In genomic region chr15:65028921-65029735, GRCh38 we compare ENCODE assay signal across 7 cellular contexts. TPM values are rescaled to one million over a fixed set of nuclear protein-coding genes. Genes with fewer than 3 reads are reported as not detected.
DNase-seq lines count a peak whose midpoint lies in the region; ATAC-seq, FAIRE-seq and TF ChIP-seq lines count a peak whose summit lies in the region.

TSS of gene MTFMT (minus strand) at chr15:65029639. CDS start at chr15:65029613, 26 bp downstream.

- H3K36me3 ChIP-seq in WERI-Rb-1 (peaks cover 8% of the 10 kb centered on the region; the same call in 1 of the 2 replicates), mammary epithelial cell (ENCODE audit: insufficient read depth, low read length) (peaks cover 6% of the 10 kb centered on the region), small intestine (ENCODE audit: control insufficient read depth in 2 of 2, insufficient read depth in 2 of 2, low read length in 2 of 2) (peaks cover 4 to 11% of the 10 kb centered on the region in 2 donors)

- H3K4me2 ChIP-seq in mammary epithelial cell (ENCODE audit: insufficient read depth, low read depth, low read length): peak within 1 kb of the TSS; percentile 79

- peak within 1 kb of the TSS; percentile 66 for H3K9ac ChIP-seq in mammary epithelial cell (ENCODE audit: insufficient read depth, low read length)

- ATAC-seq in HG02798 (IDR thresholded peaks at IDR 0.05; ENCODE audit: poor library complexity, unreplicated experiment): peak; percentile 87

- H3K4me3 ChIP-seq in WERI-Rb-1 (ENCODE audit: low read depth, low read length) (peak within 1 kb of the TSS; percentile 82), mammary epithelial cell (replicated peaks in 1 of 3; ENCODE audit: insufficient read depth in 1 of 3, low read depth in 2 of 3, low read length in 3 of 3) (peak within 1 kb of the TSS; percentile 66 to 89 (median 87)), small intestine (ENCODE audit: low read depth in 1 of 2, low read length in 2 of 2) (peak within 1 kb of the TSS; percentile 93 to 96)

- peak within 1 kb of the TSS; percentile 96 for H2AFZ ChIP-seq in mammary epithelial cell (ENCODE audit: low read depth, low read length)

- FAIRE-seq in small intestine (lab: Jason Lieb, UNC): no peak

- peaks cover 21% of the 10 kb centered on the region for H3K79me2 ChIP-seq in mammary epithelial cell (ENCODE audit: insufficient read depth, low read length)

- H3K27ac ChIP-seq in WERI-Rb-1 (peak within 1 kb of the TSS; percentile 64), mammary epithelial cell (ENCODE audit: insufficient read depth, low read depth, low read length) (peak within 1 kb of the TSS; percentile 54), small intestine (ENCODE audit: low read depth in 1 of 2, low read length in 1 of 2) (peak within 1 kb of the TSS; percentile 37 to 88)

- dilution Hi-C loops in mammary epithelial cell (cut with HindIII; ENCODE audit: low sequenced_read_pairs): no loop called here

- in situ Hi-C loops in GM13977 (cut with MboI; ENCODE audit: low pct_unique_long_range_greater_than_20kb, low sequenced_read_pairs, unreplicated experiment): no loop called here
- in situ Hi-C loops in mammary epithelial cell (cut with MboI; ENCODE audit: low sequenced_read_pairs in 2 of 2): loop anchor here (25.0 kb wide), 1 partner anchor 258 kb away; the partner anchor contains the start of genes PARP16 (in 2 of the 2) and RNU5A-1 (in 2 of the 2)

- no peaks in the 10 kb centered on the region for H3K9me3 ChIP-seq in WERI-Rb-1 (ENCODE audit: severe bottlenecking)
- H3K9me3 ChIP-seq in mammary epithelial cell (replicated peaks; ENCODE audit: insufficient read depth, low read length): no peaks in the 10 kb centered on the region
- H3K9me3 ChIP-seq in small intestine (ENCODE audit: control insufficient read depth, low read depth): no peaks in the 10 kb centered on the region

- DNase-seq in GM13977 (ENCODE audit: low spot score) (peak; percentile 98), NCI-H2171 (lab: John Stamatoyannopoulos, UW) (peak; percentile 82), WERI-Rb-1 (peak; percentile 93), mammary epithelial cell (peak; percentile 77), iPS-NIHi7 (ENCODE audit: extremely low spot score) (peak; percentile 99), small intestine (peak; percentile 91)

- no peaks in the 10 kb centered on the region for H4K20me1 ChIP-seq in mammary epithelial cell (ENCODE audit: insufficient read depth, low read length)

- CTCF ChIA-PET in mammary epithelial cell (lab: Charles Lee; ENCODE audit: low non-redundant PET): no interaction called here

- WGBS in mammary epithelial cell (ENCODE audit: low coverage, missing lambda C conversion rate): 2% methylated on average over 33 of the region's 73 CpGs
- WGBS in small intestine, 3 donors: 0% methylated on average over 55 to 73 of the region's 73 CpGs

- intact Hi-C loops in mammary epithelial cell (cut with micrococcal nuclease): no loop called here

- H3K4me1 ChIP-seq in mammary epithelial cell (ENCODE audit: insufficient read depth, low read length) (peaks cover 17% of the 10 kb centered on the region), small intestine (ENCODE audit: control insufficient read depth in 2 of 2, insufficient read depth in 1 of 2, low read depth in 1 of 2, low read length in 1 of 2) (peaks cover 1 to 8% of the 10 kb centered on the region in 2 donors)

- no TSS peak for BruUV-seq in mammary epithelial cell (replicated peaks; lab: Mats Ljungman, UMichigan)

- no peaks in the 10 kb centered on the region for H3K27me3 ChIP-seq in WERI-Rb-1 (ENCODE audit: insufficient read depth, low read depth, severe bottlenecking)
- H3K27me3 ChIP-seq in mammary epithelial cell (ENCODE audit: insufficient read depth, low read length): no peaks in the 10 kb centered on the region
- H3K27me3 ChIP-seq in small intestine (ENCODE audit: control insufficient read depth in 2 of 2, insufficient read depth in 2 of 2, low read length in 2 of 2): no peaks in the 10 kb centered on the region

- TF ChIP-seq CTCF in GM13977 (IDR thresholded peaks at IDR 0.05; ENCODE audit: extremely low read depth, insufficient read depth, missing control alignments) (no peak), WERI-Rb-1 (IDR thresholded peaks at IDR 0.05; ENCODE audit: low read depth, low read length) (peak; percentile 20; the same call in 1 of the 2 replicates), mammary epithelial cell (conservative IDR thresholded peaks at IDR 0.05 in 1 of 2, IDR thresholded peaks at IDR 0.05 in 1 of 2; ENCODE audit: extremely low read depth in 1 of 2, insufficient read depth in 1 of 2, low read depth in 1 of 2, low read length in 2 of 2) (peak in 1 of 2 donors; percentile 17)

RNA-seq across cellular contexts. Expression of gene MTFMT, which starts in this region (rescaled TPM):
- 10 to 100 TPM; 22.5 to 27.2 TPM for total RNA-seq in mammary epithelial cell
- polyA plus RNA-seq in mammary epithelial cell (14.9 TPM), small intestine (10 to 100 TPM in 2 of 3 donors, 1 to 10 TPM in 1; 9.7 to 14.8 (median 11.5) TPM)
- polyA minus RNA-seq in mammary epithelial cell: 14.0 TPM

Comparison
In these comparisons a context has a peak if more than half of its experiments do, and no peak if none do; other contexts are left out.
1. Peak in every context shown above with its lines: DNase-seq, ATAC-seq, H3K4me3 ChIP-seq and H3K27ac ChIP-seq.